In the genomic region with DNA sequence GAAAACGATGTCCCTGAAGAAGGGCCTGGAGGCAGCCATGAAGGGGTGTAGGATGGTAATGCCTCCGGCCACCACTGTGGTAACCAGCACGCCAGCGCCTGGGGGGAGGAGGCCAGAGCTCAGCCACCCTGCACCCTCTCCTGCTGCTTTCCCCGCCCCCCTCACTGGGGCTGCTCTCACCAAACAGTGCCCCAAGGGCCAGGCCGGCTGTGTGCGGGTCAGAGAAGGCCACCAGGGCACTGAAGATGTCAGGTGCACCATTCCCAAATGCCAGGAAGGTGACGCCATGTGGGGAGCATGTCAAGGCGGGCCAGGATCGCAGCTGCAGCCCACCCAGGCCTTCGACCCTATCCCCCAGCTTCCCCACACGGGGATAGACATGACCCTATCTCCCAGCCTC, we compare ENCODE assay signal across 1 cellular context.
TF ChIP-seq lines count a peak whose summit lies in the region.

No MANE protein-coding gene starts in this region.

TF ChIP-seq in K562, 482 proteins besides CTCF, POLR2A, EP300 and RAD21:
- TF ChIP-seq DMBX1 (CRISPR knock-in tag; IDR thresholded peaks at IDR 0.05; ENCODE audit: borderline replicate concordance) (no peak), RBFOX2 (IDR thresholded peaks at IDR 0.05; ENCODE audit: low read depth, low read length) (0 out of 2 replicates have a peak, but pooled peaks have one; percentile 12)
TF ChIP-seq in K562: peak in this region for 1.
